In genomic region chr20:17843246-17844132, GRCh38 we compare ENCODE assay signal across 8 cellular contexts.
DNase-seq lines count a peak whose midpoint lies in the region; ATAC-seq lines count a peak whose summit lies in the region.

No MANE protein-coding gene starts in this region.

- DNase-seq in stimulated activated CD4-positive, alpha-beta T cell treated with anti-CD3 and anti-CD28 coated beads, Interleukin-15, amount 100 ng/mL, for 24 hours, result peak; percentile 5
- DNase-seq in stimulated activated CD4-positive, alpha-beta T cell treated with anti-CD3 and anti-CD28 coated beads, Interleukin-2, amount 100 ng/mL, for 24 hours, result no peak
- peak; percentile 83 for DNase-seq in T1000 (lab: John Stamatoyannopoulos, UW)
- peak; percentile 39 for DNase-seq in glomerular endothelial cell (ENCODE audit: extremely low read depth, low read depth, low spot score)
- DNase-seq in stimulated activated CD8-positive, alpha-beta memory T cell treated with anti-CD3 and anti-CD28 coated beads, Interleukin-2, amount 100 ng/mL, for 1 hour (ENCODE audit: low read depth in 2 of 2), result peak; percentile 1
- DNase-seq in foreskin melanocyte, result no peak
- no peak for DNase-seq in SJCRH30

- H3K9me3 ChIP-seq in SJCRH30 (replicated peaks), result no peaks in the 10 kb centered on the region

- no peak overlapping the region for H3K27ac ChIP-seq in SJCRH30

- peaks cover 6% of the 10 kb centered on the region; the same call in 1 of the 2 replicates for H3K27me3 ChIP-seq in SJCRH30

- no peaks in the 10 kb centered on the region for H3K36me3 ChIP-seq in SJCRH30

- H3K4me1 ChIP-seq in SJCRH30, result no peaks in the 10 kb centered on the region

- H3K4me3 ChIP-seq in SJCRH30, result no peak overlapping the region

- ATAC-seq in HG03342 (IDR thresholded peaks at IDR 0.05; ENCODE audit: unreplicated experiment), result no peak

Comparison
In these comparisons a context has a peak if more than half of its experiments do, and no peak if none do; other contexts are left out.
1. DNase-seq: peak in stimulated activated CD4-positive, alpha-beta T cell treated with anti-CD3 and anti-CD28 coated beads, Interleukin-15, amount 100 ng/mL, for 24 hours (single experiment), T1000 (single experiment), glomerular endothelial cell (single experiment) and stimulated activated CD8-positive, alpha-beta memory T cell treated with anti-CD3 and anti-CD28 coated beads, Interleukin-2, amount 100 ng/mL, for 1 hour (2 of 2); none in stimulated activated CD4-positive, alpha-beta T cell treated with anti-CD3 and anti-CD28 coated beads, Interleukin-2, amount 100 ng/mL, for 24 hours (0 of 2), foreskin melanocyte (single experiment) and SJCRH30 (0 of 2).